Comparison of ENCODE assay signal across 9 cellular contexts in the genomic region with DNA sequence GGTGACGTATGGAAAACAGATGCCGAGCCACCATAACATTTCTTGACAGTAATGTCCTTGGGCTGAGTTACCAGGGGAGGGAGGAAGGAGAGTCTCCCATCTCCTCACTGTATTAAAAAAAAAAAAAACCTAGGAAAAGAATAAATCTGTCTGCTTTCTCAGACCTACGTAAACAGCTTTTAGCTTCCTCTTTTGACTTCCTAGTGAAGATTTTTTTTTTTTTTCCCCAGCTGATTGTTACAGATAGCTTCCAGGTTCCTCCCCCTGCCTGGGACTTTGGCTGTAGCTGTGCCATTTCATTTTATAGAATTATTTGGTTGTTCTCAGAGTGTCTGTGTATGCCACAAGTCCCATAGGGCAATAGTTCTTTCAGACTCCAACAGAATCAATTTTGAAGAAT. TPM values are rescaled to one million over a fixed set of nuclear protein-coding genes. Genes with fewer than 3 reads are reported as not detected.
DNase-seq lines count a peak whose midpoint lies in the region; ATAC-seq and TF ChIP-seq lines count a peak whose summit lies in the region.
"Had no signal": no experiment of that assay in that cellular context is flagged by ENCODE, and none has a peak within 500 bp of the region (broad histone marks: within the 10 kb centered on the region; RNA-seq: fewer than 3 reads in every experiment).

No MANE protein-coding gene starts in this region.

- H3K36me3 ChIP-seq in SK-N-MC (ENCODE audit: insufficient read depth, low read length) = no peaks in the 10 kb centered on the region
- no peaks in the 10 kb centered on the region for H3K36me3 ChIP-seq in hepatocyte (replicated peaks; ENCODE audit: insufficient read depth, low read depth)
- H3K36me3 ChIP-seq: BE2C had no signal

- no peaks in the 10 kb centered on the region for H3K9me3 ChIP-seq in SK-N-MC (ENCODE audit: low read depth, low read length)
- no peaks in the 10 kb centered on the region for H3K9me3 ChIP-seq in hepatocyte (ENCODE audit: low read depth)
- H3K9me3 ChIP-seq: BE2C had no signal

- H3K27ac Mint-ChIP-seq in stimulated activated memory B cell treated with anti-CD40 and anti-IgM and Interleukin-4, amounts not matched to agents 10 μg/mL and 1 μg/mL and 100 μg/mL, for 72 hours = peak overlapping the region; percentile 71

- peaks cover 7% of the 10 kb centered on the region for H3K9me3 Mint-ChIP-seq in activated T-cell treated with anti-CD3 and anti-CD28 coated beads, Interleukin-2, amount 50 U/mL, for 4 hours
- H3K9me3 Mint-ChIP-seq in stimulated activated memory B cell treated with anti-CD40 and anti-IgM and Interleukin-4, amounts not matched to agents 10 μg/mL and 1 μg/mL and 100 μg/mL, for 72 hours = no peaks in the 10 kb centered on the region

- peaks cover 5% of the 10 kb centered on the region for H3K4me1 ChIP-seq in hepatocyte (ENCODE audit: insufficient read depth)
- H3K4me1 ChIP-seq: BE2C had no signal

- no peaks in the 10 kb centered on the region for H3K79me2 ChIP-seq in hepatocyte

- no peak overlapping the region for H3K9ac ChIP-seq in SK-N-MC (ENCODE audit: insufficient read length)

- DNase-seq in activated T-cell treated with anti-CD3 and anti-CD28 coated beads, Interleukin-2, amount 50 U/mL, for 4 hours = no peak
- DNase-seq in activated T-cell treated with anti-CD3 and anti-CD28 coated beads for 4 hours (no peak), SK-N-MC (ENCODE audit: low read depth, low spot score) (no peak), hepatocyte (ENCODE audit: low spot score) (no peak), SHP77 (lab: John Stamatoyannopoulos, UW) (no peak), NCI-H446 treated with DMSO at 0.1 percent for 48 hours (lab: John Stamatoyannopoulos, UW) (no peak)
- DNase-seq: BE2C had no signal

- H3K27ac ChIP-seq in SK-N-MC (no peak overlapping the region), hepatocyte (no peak overlapping the region)

- H2AFZ ChIP-seq in hepatocyte = no peak overlapping the region

- no peaks in the 10 kb centered on the region for H3K36me3 Mint-ChIP-seq in activated T-cell treated with anti-CD3 and anti-CD28 coated beads, Interleukin-2, amount 50 U/mL, for 4 hours (ENCODE audit: insufficient read depth)
- H3K36me3 Mint-ChIP-seq in stimulated activated memory B cell treated with anti-CD40 and anti-IgM and Interleukin-4, amounts not matched to agents 10 μg/mL and 1 μg/mL and 100 μg/mL, for 72 hours = no peaks in the 10 kb centered on the region

- H3K4me3 Mint-ChIP-seq in activated T-cell treated with anti-CD3 and anti-CD28 coated beads, Interleukin-2, amount 50 U/mL, for 4 hours = peak overlapping the region; percentile 78
- peak overlapping the region; percentile 83 for H3K4me3 Mint-ChIP-seq in stimulated activated memory B cell treated with anti-CD40 and anti-IgM and Interleukin-4, amounts not matched to agents 10 μg/mL and 1 μg/mL and 100 μg/mL, for 72 hours

- peaks cover 45% of the 10 kb centered on the region for H3K27me3 ChIP-seq in hepatocyte

- H3K4me3 ChIP-seq in SK-N-MC (peak overlapping the region; percentile 74), hepatocyte (no peak overlapping the region)

- peak overlapping the region; percentile 94 for H3K4me2 ChIP-seq in hepatocyte

- WGBS in hepatocyte (ENCODE audit: low lambda C conversion rate, missing lambda C conversion rate) = 61% methylated on average over 3 of the region's 3 CpGs

- no peaks in the 10 kb centered on the region for H4K20me1 ChIP-seq in hepatocyte (ENCODE audit: insufficient read depth, poor library complexity, severe bottlenecking)

- no peaks in the 10 kb centered on the region for H3K9me2 ChIP-seq in hepatocyte (replicated peaks; ENCODE audit: insufficient read depth)

- ATAC-seq in activated T-cell treated with anti-CD3 and anti-CD28 coated beads, Interleukin-2, amount 50 U/mL, for 4 hours = no peak
- ATAC-seq in stimulated activated memory B cell treated with anti-CD40 and anti-IgM and Interleukin-4, amounts not matched to agents 10 μg/mL and 1 μg/mL and 100 μg/mL, for 72 hours = no peak
- ATAC-seq in HG03521 (IDR thresholded peaks at IDR 0.05; ENCODE audit: unreplicated experiment) = no peak

- H3K27me3 Mint-ChIP-seq in activated T-cell treated with anti-CD3 and anti-CD28 coated beads, Interleukin-2, amount 50 U/mL, for 4 hours (ENCODE audit: low read depth) = peaks cover 62% of the 10 kb centered on the region
- peaks cover 37% of the 10 kb centered on the region for H3K27me3 Mint-ChIP-seq in stimulated activated memory B cell treated with anti-CD40 and anti-IgM and Interleukin-4, amounts not matched to agents 10 μg/mL and 1 μg/mL and 100 μg/mL, for 72 hours

- TF ChIP-seq CTCF in hepatocyte (IDR thresholded peaks at IDR 0.05; ENCODE audit: poor library complexity) = no peak

- peaks cover 15% of the 10 kb centered on the region for H3K4me1 Mint-ChIP-seq in activated T-cell treated with anti-CD3 and anti-CD28 coated beads, Interleukin-2, amount 50 U/mL, for 4 hours (ENCODE audit: low read depth)
- H3K4me1 Mint-ChIP-seq in stimulated activated memory B cell treated with anti-CD40 and anti-IgM and Interleukin-4, amounts not matched to agents 10 μg/mL and 1 μg/mL and 100 μg/mL, for 72 hours = peaks cover 20% of the 10 kb centered on the region

RNA-seq across cellular contexts. Expression of a gene that starts 23.0 kb away (rescaled TPM):
- 10 to 100 TPM; 15.7 to 17.2 (median 16.0) TPM for total RNA-seq in activated T-cell treated with anti-CD3 and anti-CD28 coated beads, Interleukin-2, amount 50 U/mL, for 4 hours
- 193 and 199 TPM in 2 replicates for total RNA-seq in hepatocyte
- polyA plus RNA-seq in hepatocyte = 82.1 and 88.0 TPM in 2 replicates

RNA-seq across cellular contexts. Expression of a gene that starts 42.3 kb away (rescaled TPM):
- total RNA-seq in activated T-cell treated with anti-CD3 and anti-CD28 coated beads, Interleukin-2, amount 50 U/mL, for 4 hours = under 1 TPM; 0.24 to 0.81 (median 0.47) TPM
- 4.7 and 5.3 TPM in 2 replicates for total RNA-seq in hepatocyte
- 4.8 and 5.6 TPM in 2 replicates for polyA plus RNA-seq in hepatocyte

Comparison
In these comparisons a context has a peak if more than half of its experiments do, and no peak if none do; other contexts are left out.
1. RNA of a gene that starts 23.0 kb away (total RNA-seq): 193 to 199 TPM in hepatocyte; 15.7 to 17.2 TPM in activated T-cell treated with anti-CD3 and anti-CD28 coated beads, Interleukin-2, amount 50 U/mL, for 4 hours; every median in the first group is over 10 times any median in the second.